ENCODE assay signal across 8 cellular contexts in the genomic region with DNA sequence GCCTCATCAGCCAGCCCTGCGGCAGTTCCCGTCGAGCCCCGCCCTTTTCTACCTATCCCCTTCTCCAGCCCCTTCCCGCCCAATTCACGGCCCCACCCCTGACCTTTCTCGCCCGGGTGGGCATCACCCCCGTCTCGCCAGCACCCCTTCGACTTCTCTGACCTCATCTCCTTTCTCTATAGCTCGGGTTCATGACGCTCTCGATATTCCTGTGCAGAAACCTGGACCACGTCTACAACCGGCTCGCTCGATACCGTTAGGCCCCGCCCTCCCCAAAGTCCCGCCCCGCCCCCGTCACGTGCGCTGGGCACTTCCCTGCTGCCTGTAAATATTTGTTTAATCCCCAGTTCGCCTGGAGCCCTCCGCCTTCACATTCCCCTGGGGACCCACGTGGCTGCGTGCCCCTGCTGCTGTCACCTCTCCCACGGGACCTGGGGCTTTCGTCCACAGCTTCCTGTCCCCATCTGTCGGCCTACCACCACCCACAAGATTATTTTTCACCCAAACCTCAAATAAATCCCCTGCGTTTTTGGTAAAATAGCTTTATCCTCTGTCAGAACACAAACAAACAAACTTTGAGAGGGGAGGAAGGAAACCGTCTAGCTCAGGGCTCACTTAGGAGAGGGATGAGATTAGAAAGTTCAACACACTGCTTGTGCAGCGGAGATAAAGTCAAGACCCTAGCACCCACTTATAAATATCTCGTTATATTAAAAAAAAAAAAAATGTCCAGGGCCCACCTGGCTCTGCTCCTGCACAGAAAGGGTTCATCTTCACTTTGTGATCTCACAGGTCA. TPM values are rescaled to one million over a fixed set of nuclear protein-coding genes. Genes with fewer than 3 reads are reported as not detected.
DNase-seq lines count a peak whose midpoint lies in the region; ATAC-seq and TF ChIP-seq lines count a peak whose summit lies in the region.

No MANE protein-coding gene starts in this region.

- TF ChIP-seq CTCF in GM12864 (IDR thresholded peaks at IDR 0.05; ENCODE audit: low read depth, low read length, missing control alignments) = no peak
- TF ChIP-seq CTCF in ascending aorta (IDR thresholded peaks at IDR 0.05) = no peak
- TF ChIP-seq CTCF in left lung (IDR thresholded peaks at IDR 0.05) = no peak
- TF ChIP-seq CTCF in type B pancreatic cell (conservative IDR thresholded peaks at IDR 0.05) = no peak

- peaks cover 6 to 14% of the 10 kb centered on the region in 2 donors for H3K4me1 ChIP-seq in ascending aorta
- peaks cover 6 to 49% of the 10 kb centered on the region in 2 donors for H3K4me1 ChIP-seq in left lung

- H3K27me3 Mint-ChIP-seq in IgD-negative memory B cell (no peaks in the 10 kb centered on the region), type B pancreatic cell (peaks cover 10% of the 10 kb centered on the region)

- DNase-seq in GM12864 (ENCODE audit: low read depth) (peak; percentile 82), ascending aorta (ENCODE audit: low spot score in 2 of 2) (peak in 1 of 2 donors; percentile 88), left lung (peak; percentile 61 to 83), type B pancreatic cell (ENCODE audit: extremely low spot score, unreplicated experiment) (no peak), EL (no peak), OCI-M2 (lab: John Stamatoyannopoulos, UW; ENCODE audit: unreplicated experiment) (no peak)

- H3K27ac ChIP-seq in ascending aorta = peak overlapping the region; percentile 85 to 86
- peak overlapping the region; percentile 67 to 79 for H3K27ac ChIP-seq in left lung

- peaks cover 23 to 37% (median 37%) of the 10 kb centered on the region in 3 donors for H3K4me1 Mint-ChIP-seq in IgD-negative memory B cell
- peaks cover 17% of the 10 kb centered on the region for H3K4me1 Mint-ChIP-seq in type B pancreatic cell (ENCODE audit: unreplicated experiment)

- ATAC-seq in GM21576 (IDR thresholded peaks at IDR 0.05; ENCODE audit: unreplicated experiment) (peak; percentile 55), left lung (peak; percentile 53)

- intact Hi-C loops in ascending aorta (cut with DNase I) (no loop called here), left lung (cut with DNase I) (no loop called here)

- H3K9me3 Mint-ChIP-seq in IgD-negative memory B cell (no peaks in the 10 kb centered on the region), type B pancreatic cell (no peaks in the 10 kb centered on the region)

- H3K4me3 ChIP-seq in GM12864 (ENCODE audit: low read depth, low read length) (peak overlapping the region; percentile 43), ascending aorta (peak overlapping the region; percentile 44 to 67), left lung (peak overlapping the region; percentile 21 to 35)

- peaks cover 21 to 27% of the 10 kb centered on the region in 2 donors for H3K36me3 ChIP-seq in ascending aorta
- peaks cover 0 to 65% of the 10 kb centered on the region in 2 donors for H3K36me3 ChIP-seq in left lung

- peak overlapping the region; percentile 80 to 99 (median 95) for H3K27ac Mint-ChIP-seq in IgD-negative memory B cell
- peak overlapping the region; percentile 23 for H3K27ac Mint-ChIP-seq in type B pancreatic cell

- H3K9me3 ChIP-seq in ascending aorta (no peaks in the 10 kb centered on the region), left lung (no peaks in the 10 kb centered on the region)

- H3K36me3 Mint-ChIP-seq in IgD-negative memory B cell (peaks cover 9% of the 10 kb centered on the region), type B pancreatic cell (peaks cover 27% of the 10 kb centered on the region)

- H3K27me3 ChIP-seq in ascending aorta (no peaks in the 10 kb centered on the region), left lung (no peaks in the 10 kb centered on the region)

- H3K4me3 Mint-ChIP-seq in IgD-negative memory B cell (peak overlapping the region; percentile 82 to 98 (median 90)), type B pancreatic cell (peak overlapping the region; percentile 65)

RNA-seq across cellular contexts. Expression of a gene that starts 5.1 kb away (rescaled TPM):
- polyA plus RNA-seq in IgD-negative memory B cell = 754 TPM
- total RNA-seq in ascending aorta (15.6 TPM), left lung (10 to 100 TPM; 59.0 to 83.2 TPM), type B pancreatic cell (ENCODE audit: low replicate concordance) (not detected in 2 replicates)

RNA-seq across cellular contexts. Expression of a gene that starts 15.3 kb away (rescaled TPM):
- polyA plus RNA-seq in IgD-negative memory B cell = 11.6 TPM
- total RNA-seq in ascending aorta (0.85 TPM), left lung (1 to 10 TPM in 1 of 2 donors, under 1 TPM in 1; 0.52 to 1.0 TPM), type B pancreatic cell (ENCODE audit: low replicate concordance) (0.31 and 3.5 TPM in 2 replicates)

RNA-seq across cellular contexts. Expression of a gene that starts 21.9 kb away (rescaled TPM):
- 6.3 TPM for polyA plus RNA-seq in IgD-negative memory B cell
- total RNA-seq in ascending aorta = 51.4 TPM
- 10 to 100 TPM; 36.3 to 50.5 TPM for total RNA-seq in left lung
- total RNA-seq in type B pancreatic cell (ENCODE audit: low replicate concordance) = 28.9 and 116 TPM in 2 replicates

RNA-seq across cellular contexts. Expression of a gene that starts 23.4 kb away (rescaled TPM):
- polyA plus RNA-seq in IgD-negative memory B cell = 1.1 TPM
- total RNA-seq in ascending aorta (not detected), left lung (1 to 10 TPM in 1 of 2 donors, not detected in 1; 1.0 TPM), type B pancreatic cell (ENCODE audit: low replicate concordance) (0.90 and 9.4 TPM in 2 replicates)

RNA-seq across cellular contexts. Expression of a gene that starts 47.8 kb away (rescaled TPM):
- polyA plus RNA-seq in IgD-negative memory B cell = not detected
- total RNA-seq in ascending aorta = not detected
- 1 to 10 TPM in 1 of 2 donors, under 1 TPM in 1; 0.84 to 3.6 TPM for total RNA-seq in left lung
- not detected in 2 replicates for total RNA-seq in type B pancreatic cell (ENCODE audit: low replicate concordance)

Comparison
In these comparisons a context has a peak if more than half of its experiments do, and no peak if none do; other contexts are left out.
1. DNase-seq: peak in GM12864 (single experiment) and left lung (2 of 2); none in type B pancreatic cell (single experiment), EL (single experiment) and OCI-M2 (single experiment).
2. RNA of a gene that starts 5.1 kb away (total RNA-seq): 59.0 to 83.2 TPM in left lung and 15.6 TPM in ascending aorta (single experiment); not detected in type B pancreatic cell; every median in the first group is over 10 times any median in the second.
3. Peak in every context shown above with its lines, with median percentiles within 50 percentile points of each other: H3K4me3 ChIP-seq.